Comparison of ENCODE assay signal across 1 cellular context in the genomic region with DNA sequence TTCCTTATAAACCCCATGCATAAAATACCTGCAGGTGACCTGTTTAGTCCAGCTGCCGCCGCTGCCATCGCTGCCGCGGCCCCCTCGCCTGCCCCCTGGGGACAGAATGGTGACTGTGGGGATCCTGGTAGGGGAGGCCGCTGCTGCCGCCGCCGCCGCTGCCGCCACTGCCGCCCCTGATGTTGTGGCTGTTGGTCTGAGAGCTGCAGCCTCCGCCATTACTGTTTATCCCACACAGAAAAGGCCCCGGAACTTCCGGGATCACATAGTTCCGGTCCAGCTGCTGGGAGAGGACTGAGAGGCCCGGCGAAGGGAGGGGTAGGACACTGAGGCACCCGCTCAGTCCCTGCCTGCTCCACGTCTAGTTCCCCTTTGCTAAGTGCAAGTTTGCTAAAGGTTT.
TF ChIP-seq lines count a peak whose summit lies in the region.

No MANE protein-coding gene starts in this region.

TF ChIP-seq in GM23338, 12 proteins besides CTCF, POLR2A, EP300 and RAD21 (continued from another document):
- no peak for TF ChIP-seq POLR2AphosphoS5 (IDR thresholded peaks at IDR 0.05; ENCODE audit: low read depth)
- TF ChIP-seq EZH2 (IDR thresholded peaks at IDR 0.05; ENCODE audit: low read depth, unreplicated experiment): no peak
- TF ChIP-seq NANOG (IDR thresholded peaks at IDR 0.05; ENCODE audit: borderline replicate concordance): no peak
